Comparison of ENCODE assay signal across 24 cellular contexts in genomic region chr1:81585371-81585770, GRCh38.
"Had no signal": no experiment of that assay in that cellular context is flagged by ENCODE, and none has a peak within 500 bp of the region (broad histone marks: within the 10 kb centered on the region; RNA-seq: fewer than 3 reads in every experiment).

No MANE protein-coding gene starts in this region.

- H3K4me2 ChIP-seq: hepatocyte had no signal

- H3K27me3 ChIP-seq: hepatocyte, thyroid gland, upper lobe of right lung had no signal

- H3K27ac Mint-ChIP-seq: activated naive CD8-positive, alpha-beta T cell treated with anti-CD3 and anti-CD28 coated beads, Interleukin-2, amount 10 ng/mL, durations not matched to agents 7 days and 5 days; activated T-cell treated with anti-CD3 and anti-CD28 coated beads, Interleukin-2, amount 50 U/mL, for 24 hours; activated T-helper 17 cell treated with anti-CD3 and anti-CD28 coated beads, Interleukin-2, amount 50 U/mL, for 72 hours; immature natural killer cell; memory B cell; progenitor cell of endocrine pancreas had no signal

- ATAC-seq: activated T-helper 17 cell treated with anti-CD3 and anti-CD28 coated beads, Interleukin-2, amount 50 U/mL, for 72 hours; left ventricle myocardium superior; stimulated activated naive CD8-positive, alpha-beta T cell treated with anti-CD3 and anti-CD28 coated beads, Interleukin-15, Interleukin-2, amounts not matched to agents 100 U/mL and 50 U/mL, for 24 hours; upper lobe of right lung had no signal

- H3K4me1 ChIP-seq: upper lobe of right lung had no signal

- H3K27me3 Mint-ChIP-seq: activated naive CD8-positive, alpha-beta T cell treated with anti-CD3 and anti-CD28 coated beads, Interleukin-2, amount 10 ng/mL, durations not matched to agents 7 days and 5 days; activated T-cell treated with anti-CD3 and anti-CD28 coated beads, Interleukin-2, amount 50 U/mL, for 24 hours; activated T-helper 17 cell treated with anti-CD3 and anti-CD28 coated beads, Interleukin-2, amount 50 U/mL, for 72 hours; progenitor cell of endocrine pancreas had no signal

- DNase-seq: activated CD4-positive, alpha-beta T cell treated with anti-CD3 and anti-CD28 coated beads for 1 hour; activated CD4-positive, alpha-beta T cell treated with anti-CD3 and anti-CD28 coated beads, Interleukin-2, amount 50 U/mL, for 1 hour; activated CD8-positive, alpha-beta memory T cell treated with anti-CD3 and anti-CD28 coated beads, Interleukin-2, amount 50 U/mL, for 4 hours; activated naive CD4-positive, alpha-beta T cell treated with Interleukin-2 at 50 U/mL for 16 hours; activated naive CD8-positive, alpha-beta T cell treated with anti-CD3 and anti-CD28 coated beads, Interleukin-2, amount 10 ng/mL, durations not matched to agents 7 days and 5 days; activated T-cell treated with anti-CD3 and anti-CD28 coated beads, Interleukin-2, amount 50 U/mL, for 24 hours; amygdala; effector CD4-positive, alpha-beta T cell; erythroblast; foreskin melanocyte; glutamatergic neuron; immature natural killer cell; kidney glomerular epithelial cell; left ventricle myocardium superior; stimulated activated CD4-positive, alpha-beta T cell treated with anti-CD3 and anti-CD28 coated beads, Interleukin-4, amount 100 ng/mL, for 24 hours; stimulated activated naive CD8-positive, alpha-beta T cell treated with anti-CD3 and anti-CD28 coated beads, Interleukin-15, Interleukin-2, amounts not matched to agents 100 U/mL and 50 U/mL, for 24 hours; T-helper 9 cell; thyroid gland; upper lobe of right lung had no signal

- H3K9me3 Mint-ChIP-seq: activated naive CD8-positive, alpha-beta T cell treated with anti-CD3 and anti-CD28 coated beads, Interleukin-2, amount 10 ng/mL, durations not matched to agents 7 days and 5 days; activated T-cell treated with anti-CD3 and anti-CD28 coated beads, Interleukin-2, amount 50 U/mL, for 24 hours; memory B cell had no signal

- H3K4me3 Mint-ChIP-seq: activated naive CD8-positive, alpha-beta T cell treated with anti-CD3 and anti-CD28 coated beads, Interleukin-2, amount 10 ng/mL, durations not matched to agents 7 days and 5 days; activated T-cell treated with anti-CD3 and anti-CD28 coated beads, Interleukin-2, amount 50 U/mL, for 24 hours; activated T-helper 17 cell treated with anti-CD3 and anti-CD28 coated beads, Interleukin-2, amount 50 U/mL, for 72 hours; immature natural killer cell; memory B cell had no signal

- H3K27ac ChIP-seq: hepatocyte, thyroid gland, upper lobe of right lung had no signal

- H3K36me3 Mint-ChIP-seq: activated naive CD8-positive, alpha-beta T cell treated with anti-CD3 and anti-CD28 coated beads, Interleukin-2, amount 10 ng/mL, durations not matched to agents 7 days and 5 days; immature natural killer cell; memory B cell had no signal

- H3K4me3 ChIP-seq: hepatocyte, thyroid gland, upper lobe of right lung had no signal

- H3K36me3 ChIP-seq: thyroid gland, upper lobe of right lung had no signal

- H2AFZ ChIP-seq: hepatocyte had no signal

- FAIRE-seq: endometrium had no signal

- H3K9me3 ChIP-seq: thyroid gland, upper lobe of right lung had no signal

- H3K79me2 ChIP-seq: hepatocyte had no signal

- H3K4me1 Mint-ChIP-seq: activated naive CD8-positive, alpha-beta T cell treated with anti-CD3 and anti-CD28 coated beads, Interleukin-2, amount 10 ng/mL, durations not matched to agents 7 days and 5 days; activated T-helper 17 cell treated with anti-CD3 and anti-CD28 coated beads, Interleukin-2, amount 50 U/mL, for 72 hours; immature natural killer cell; memory B cell had no signal
